In genomic region chr11:86799680-86800075, GRCh38 we compare ENCODE assay signal across 8 cellular contexts. TPM values are rescaled to one million over a fixed set of nuclear protein-coding genes. Genes with fewer than 3 reads are reported as not detected.
DNase-seq lines count a peak whose midpoint lies in the region; ATAC-seq and TF ChIP-seq lines count a peak whose summit lies in the region.

No MANE protein-coding gene starts in this region.

- H3K4me1 ChIP-seq in esophagus squamous epithelium = peaks cover 10 to 33% (median 10%) of the 10 kb centered on the region in 3 donors

- no peaks in the 10 kb centered on the region for H4K20me1 ChIP-seq in neural cell (ENCODE audit: insufficient read depth)

- H3K27ac ChIP-seq in RWPE1 (peak overlapping the region; percentile 74), esophagus squamous epithelium (peak overlapping the region; percentile 40 to 86 (median 60)), neural cell (ENCODE audit: low read length) (no peak overlapping the region)

- H3K4me2 ChIP-seq in neural cell (ENCODE audit: low read length) = no peak overlapping the region

- peak overlapping the region; percentile 57 to 73 for H3K4me3 Mint-ChIP-seq in CD14-positive monocyte

- no peak for TF ChIP-seq EP300 in neural cell (conservative IDR thresholded peaks at IDR 0.05; ENCODE audit: poor library complexity, severe bottlenecking)

- peaks cover 10% of the 10 kb centered on the region for H3K4me1 Mint-ChIP-seq in CD14-positive monocyte

- peak overlapping the region; percentile 16 for H2AFZ ChIP-seq in neural cell (ENCODE audit: low read depth, low read length)

- no peak for TF ChIP-seq CTCF in CD14-positive monocyte (IDR thresholded peaks at IDR 0.05)
- TF ChIP-seq CTCF in RWPE1 (conservative IDR thresholded peaks at IDR 0.05; ENCODE audit: low read depth) = no peak
- no peak for TF ChIP-seq CTCF in esophagus squamous epithelium (IDR thresholded peaks at IDR 0.05)
- TF ChIP-seq CTCF in neural cell (IDR thresholded peaks at IDR 0.05; ENCODE audit: poor library complexity, severe bottlenecking) = no peak

- H3K27me3 Mint-ChIP-seq in CD14-positive monocyte (ENCODE audit: low read depth in 3 of 3) = peaks cover 38 to 54% (median 50%) of the 10 kb centered on the region in 3 donors

- no peaks in the 10 kb centered on the region for H3F3A ChIP-seq in neural cell (ENCODE audit: insufficient read depth, low read length, poor library complexity, severe bottlenecking)

- H3K27ac Mint-ChIP-seq in CD14-positive monocyte = no peak overlapping the region

- no peaks in the 10 kb centered on the region for H3K36me3 Mint-ChIP-seq in CD14-positive monocyte

- CTCF ChIA-PET in RWPE1 (lab: Yijun Ruan, JAX) = interaction anchor here (0.5 to 1.0 kb wide), 2 partner anchors 29 to 177 kb away, joined by 3 to 4 read pairs; no protein-coding TSS in a partner anchor

- no peaks in the 10 kb centered on the region for H3K9me3 ChIP-seq in esophagus squamous epithelium
- no peaks in the 10 kb centered on the region for H3K9me3 ChIP-seq in neural cell (ENCODE audit: low read length)

- H3K9me3 Mint-ChIP-seq in CD14-positive monocyte = peaks cover 0 to 9% (median 3%) of the 10 kb centered on the region in 7 donors

- no peak for TF ChIP-seq POLR2A in esophagus squamous epithelium (IDR thresholded peaks at IDR 0.05)

- peak overlapping the region; percentile 68 for H3K9ac ChIP-seq in neural cell (ENCODE audit: low read length)

- TF ChIP-seq RAD21 in neural cell (conservative IDR thresholded peaks at IDR 0.05) = no peak

- no peak for ATAC-seq in GM18519 (IDR thresholded peaks at IDR 0.05; ENCODE audit: low FRiP score, unreplicated experiment)

- peaks cover 0 to 22% (median 0%) of the 10 kb centered on the region in 4 donors for H3K27me3 ChIP-seq in esophagus squamous epithelium
- H3K27me3 ChIP-seq in neural cell (ENCODE audit: insufficient read depth, low read depth, low read length) = no peaks in the 10 kb centered on the region

- H3K36me3 ChIP-seq in esophagus squamous epithelium (no peaks in the 10 kb centered on the region), neural cell (ENCODE audit: insufficient read depth, low read length) (no peaks in the 10 kb centered on the region)

- no peaks in the 10 kb centered on the region for H3K9me2 ChIP-seq in neural cell (ENCODE audit: insufficient read depth, low read length)

- POLR2A ChIA-PET in RWPE1 (lab: Yijun Ruan, JAX; ENCODE audit: low non-redundant PET) = no interaction called here

- H3K4me3 ChIP-seq in esophagus squamous epithelium (peak overlapping the region; percentile 55 to 81 (median 64)), neural cell (ENCODE audit: low read length) (peak overlapping the region; percentile 77)

- 66% methylated on average over 11 of the region's 13 CpGs; no CpG with 5 or more reads in 1 of the 2 donors for WGBS in esophagus squamous epithelium, 2 donors

- intact Hi-C loops in CD14-positive monocyte (cut with micrococcal nuclease) = loop anchor here in 1 of 2 donors (10.0 kb wide), 1 partner anchor 125 kb away; the partner anchor contains the start of gene ME3
- intact Hi-C loops in esophagus squamous epithelium (cut with DNase I) = loop anchor here (10.0 kb wide), 1 partner anchor 125 kb away; the partner anchor contains the start of gene ME3

- DNase-seq in CD14-positive monocyte (ENCODE audit: low spot score) = no peak
- no peak for DNase-seq in RWPE1 (ENCODE audit: low spot score)
- DNase-seq in esophagus squamous epithelium (lab: John Stamatoyannopoulos, UW) = no peak
- DNase-seq in SHP77 treated with DMSO at 0.1 percent for 48 hours (lab: John Stamatoyannopoulos, UW) = no peak
- DNase-seq in NCI-H226 = no peak
- DNase-seq in SIG-M5 treated with dmso at 0.1 percent for 504 hours (lab: John Stamatoyannopoulos, UW; ENCODE audit: unreplicated experiment) = no peak

- H3K79me2 ChIP-seq in neural cell (replicated peaks; ENCODE audit: insufficient read depth, low read length) = peaks cover 34% of the 10 kb centered on the region

TF ChIP-seq in neural cell, 6 proteins besides CTCF, POLR2A, EP300 and RAD21:
- TF ChIP-seq EZH2 (IDR thresholded peaks at IDR 0.05; ENCODE audit: borderline replicate concordance, insufficient read depth, low read length, poor library complexity, severe bottlenecking) (no peak), POLR2AphosphoS5 (IDR thresholded peaks at IDR 0.05) (no peak), TAF1 (IDR thresholded peaks at IDR 0.05; ENCODE audit: low read depth) (no peak), REST (IDR thresholded peaks at IDR 0.05; ENCODE audit: borderline replicate concordance) (no peak), MXI1 (conservative IDR thresholded peaks at IDR 0.05; ENCODE audit: poor library complexity, severe bottlenecking) (no peak), SMC3 (conservative IDR thresholded peaks at IDR 0.05; ENCODE audit: poor library complexity) (no peak)
TF ChIP-seq in neural cell: peak in this region for 0.

RNA-seq across cellular contexts. Expression of gene PRSS23, which starts 0.7 kb away (rescaled TPM):
- under 1 TPM; 0.08 to 0.19 TPM for polyA plus RNA-seq in CD14-positive monocyte
- total RNA-seq in esophagus squamous epithelium = 10 to 100 TPM in 2 of 4 donors, 1 to 10 TPM in 2; 2.9 to 20.6 (median 9.4) TPM
- 2.7 and 3.6 TPM in 2 replicates for polyA plus RNA-seq in neural cell
- polyA minus RNA-seq in neural cell = 4.4 and 5.0 TPM in 2 replicates
